In genomic region chr1:162696286-162696862, GRCh38 we compare ENCODE assay signal across 8 cellular contexts.
DNase-seq lines count a peak whose midpoint lies in the region; TF ChIP-seq lines count a peak whose summit lies in the region.

No MANE protein-coding gene starts in this region.

- H3K79me2 ChIP-seq in MM.1S (ENCODE audit: low read length) = no peaks in the 10 kb centered on the region

- no peak overlapping the region for H2AFZ ChIP-seq in MM.1S (ENCODE audit: low read length)

- POLR2A ChIA-PET in GM10248 (lab: Yijun Ruan, JAX) = no interaction called here

- CTCF ChIA-PET in GM10248 (lab: Yijun Ruan, JAX) = interaction anchor here (1.0 to 5.9 kb wide), 8 partner anchors 7 to 119 kb away, joined by 3 to 42 read pairs (median 4); no protein-coding TSS in a partner anchor

- H3K9ac ChIP-seq in MM.1S (ENCODE audit: low read length) = no peak overlapping the region

- H3K4me1 ChIP-seq in MM.1S (ENCODE audit: low read length) = no peaks in the 10 kb centered on the region

- H3K4me3 ChIP-seq in retinal pigment epithelial cell (ENCODE audit: low read length) (no peak overlapping the region), MM.1S (ENCODE audit: low read length) (no peak overlapping the region)

- H4K20me1 ChIP-seq in MM.1S (ENCODE audit: insufficient read depth, low read length) = no peaks in the 10 kb centered on the region

- H3K9me2 ChIP-seq in MM.1S (replicated peaks; ENCODE audit: insufficient read depth, low read length) = no peaks in the 10 kb centered on the region

- no peaks in the 10 kb centered on the region for H3F3A ChIP-seq in MM.1S (ENCODE audit: insufficient read depth, low read length)

- H3K36me3 ChIP-seq in MM.1S (replicated peaks; ENCODE audit: insufficient read depth, low read length) = no peaks in the 10 kb centered on the region

- no peaks in the 10 kb centered on the region for H3K9me3 ChIP-seq in MM.1S (replicated peaks; ENCODE audit: insufficient read depth, low read length)

- H3K27me3 ChIP-seq in MM.1S (replicated peaks; ENCODE audit: insufficient read depth, low read length) = no peaks in the 10 kb centered on the region

- DNase-seq in AG20443 (ENCODE audit: low spot score) (peak; percentile 81), NCI-H187 (lab: John Stamatoyannopoulos, UW) (peak; percentile 87 to 91), amniotic stem cell (lab: John Stamatoyannopoulos, UW) (peak; percentile 73), hepatic stellate cell (ENCODE audit: low spot score) (peak; percentile 49), retinal pigment epithelial cell (ENCODE audit: low read depth) (peak; percentile 55), GM10248 (ENCODE audit: extremely low spot score) (no peak), MM.1S (no peak)
- DNase-seq in stimulated activated CD4-positive, alpha-beta T cell treated with anti-CD3 and anti-CD28 coated beads, Interleukin-2, amount 100 ng/mL, for 24 hours = no peak

- no peak overlapping the region for H3K27ac ChIP-seq in MM.1S (ENCODE audit: low read length)

- TF ChIP-seq CTCF in retinal pigment epithelial cell (conservative IDR thresholded peaks at IDR 0.05; ENCODE audit: low read depth, low read length) (no peak), GM10248 (IDR thresholded peaks at IDR 0.05; ENCODE audit: control extremely low read depth, extremely low read depth, low read depth, missing control alignments) (no peak), MM.1S (IDR thresholded peaks at IDR 0.05; ENCODE audit: low read length) (no peak)

- H3K4me2 ChIP-seq in MM.1S (ENCODE audit: low read depth, low read length) = no peak overlapping the region

Comparison
In these comparisons a context has a peak if more than half of its experiments do, and no peak if none do; other contexts are left out.
1. DNase-seq: peak in AG20443 (single experiment), NCI-H187 (2 of 2), amniotic stem cell (single experiment), hepatic stellate cell (single experiment) and retinal pigment epithelial cell (single experiment); none in stimulated activated CD4-positive, alpha-beta T cell treated with anti-CD3 and anti-CD28 coated beads, Interleukin-2, amount 100 ng/mL, for 24 hours (0 of 2), GM10248 (single experiment) and MM.1S (single experiment).